8 cellular contexts compared by ENCODE assay signal in genomic region chr22:23893957-23894709, GRCh38.
A peak's percentile ranks its signal among the peaks of the same experiment; 100 is the strongest.
DNase-seq lines count a peak whose midpoint lies in the region; ATAC-seq lines count a peak whose summit lies in the region.

Gene MIF, plus strand, starts transcription at chr22:23894383. Its CDS starts 92 bp downstream, at chr22:23894475.

- H3K9me3 Mint-ChIP-seq in central memory CD8-positive, alpha-beta T cell, result no peaks in the 10 kb centered on the region

- peaks cover 35% of the 10 kb centered on the region for H3K4me1 Mint-ChIP-seq in central memory CD8-positive, alpha-beta T cell

- peak within 1 kb of the TSS; percentile 93 for H3K4me3 Mint-ChIP-seq in central memory CD8-positive, alpha-beta T cell

- ATAC-seq in GM19035 (IDR thresholded peaks at IDR 0.05; ENCODE audit: unreplicated experiment) (peak; percentile 82), HG03342 (IDR thresholded peaks at IDR 0.05; ENCODE audit: unreplicated experiment) (peak; percentile 70)
- peak; percentile 85 to 86 for ATAC-seq in activated CD4-positive, CD25-positive, alpha-beta regulatory T cell treated with anti-CD3 and anti-CD28 coated beads, Interleukin-2, amount 50 U/mL, for 24 hours
- peak; percentile 86 for ATAC-seq in central memory CD8-positive, alpha-beta T cell (replicated peaks; ENCODE audit: extremely low read depth, poor library complexity, severe bottlenecking)

- DNase-seq in AML-193 (lab: John Stamatoyannopoulos, UW) (peak; percentile 92 to 95), NCI-H446 treated with DMSO at 0.1 percent for 48 hours (lab: John Stamatoyannopoulos, UW) (peak; percentile 90), islet precursor cell (peak; percentile 99)
- peak; percentile 95 to 99 for DNase-seq in central memory CD8-positive, alpha-beta T cell (ENCODE audit: low spot score in 2 of 2)
- peak; percentile 94 to 98 (median 97) for DNase-seq in stimulated activated CD4-positive, alpha-beta T cell treated with anti-CD3 and anti-CD28 coated beads, Interleukin-12 subunit alpha, Interleukin-12 subunit beta, amount 100 ng/mL, for 48 hours (ENCODE audit: low read depth in 2 of 3, low spot score in 1 of 3)

- peaks cover 16% of the 10 kb centered on the region for H3K36me3 Mint-ChIP-seq in central memory CD8-positive, alpha-beta T cell (ENCODE audit: insufficient read depth)

- no peaks in the 10 kb centered on the region for H3K27me3 Mint-ChIP-seq in central memory CD8-positive, alpha-beta T cell

- H3K27ac Mint-ChIP-seq in central memory CD8-positive, alpha-beta T cell (ENCODE audit: low read depth), result peak within 1 kb of the TSS; percentile 96

Comparison
In these comparisons a context has a peak if more than half of its experiments do, and no peak if none do; other contexts are left out.
1. Peak in every context shown above with its lines: DNase-seq and ATAC-seq.